Comparison of ENCODE assay signal across 8 cellular contexts in the genomic region with DNA sequence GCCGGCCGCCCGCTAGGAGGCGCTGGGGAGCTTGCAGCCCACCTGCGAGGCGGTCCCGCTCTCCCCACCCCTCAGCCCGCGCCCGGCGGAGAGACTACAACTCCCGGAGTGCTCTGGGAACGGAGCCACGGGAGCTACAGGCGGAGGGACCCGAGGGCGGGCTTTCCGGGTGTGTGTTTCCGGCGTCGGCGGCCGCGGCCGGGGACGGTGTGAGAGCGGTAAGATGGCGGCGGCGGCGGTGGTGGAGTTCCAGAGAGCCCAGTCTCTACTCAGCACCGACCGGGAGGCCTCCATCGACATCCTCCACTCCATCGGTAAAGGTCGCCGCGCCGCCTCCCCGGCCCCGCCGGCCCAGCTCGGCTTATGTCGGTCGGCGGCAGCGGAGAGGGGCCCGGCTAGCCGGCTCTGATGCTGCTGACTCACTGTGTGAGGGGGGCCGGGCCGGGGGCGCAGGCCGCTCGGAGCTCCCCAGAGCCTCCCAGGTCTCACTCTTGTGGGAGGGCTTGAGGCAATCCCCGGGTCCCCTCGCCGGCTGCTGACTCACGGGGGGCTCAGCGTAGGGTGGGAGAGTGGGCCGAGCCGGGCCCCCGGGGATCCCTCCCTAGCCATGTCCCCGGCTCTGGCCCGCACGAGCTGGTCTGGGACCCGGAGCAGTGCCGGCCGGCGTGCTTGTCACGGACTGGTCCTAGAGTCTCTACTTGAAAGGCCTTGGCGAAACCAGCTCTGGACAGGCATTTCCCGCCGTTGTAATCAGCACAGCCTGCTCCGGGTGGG. TPM values are rescaled to one million over a fixed set of nuclear protein-coding genes. Genes with fewer than 3 reads are reported as not detected.
A peak's percentile ranks its signal among the peaks of the same experiment; 100 is the strongest.
DNase-seq lines count a peak whose midpoint lies in the region; ATAC-seq and TF ChIP-seq lines count a peak whose summit lies in the region.

Gene PSMD11 (plus strand): TSS at position 210 of the 774 bp plus-strand sequence. CDS start 14 bp downstream, at position 224.

- H3K4me3 ChIP-seq in KMS-11 (IDR thresholded peaks at IDR 0.05; ENCODE audit: insufficient read depth, low read depth, low read length) (no peak within 1 kb of the TSS), Peyer's patch (peak within 1 kb of the TSS; percentile 89 to 98 (median 98)), muscle layer of duodenum (ENCODE audit: low read depth in 1 of 2, low read length in 2 of 2) (peak within 1 kb of the TSS; percentile 91 to 98)

- H3K27ac ChIP-seq in KMS-11 (peak within 1 kb of the TSS; percentile 87), Peyer's patch (peak within 1 kb of the TSS; percentile 79 to 89 (median 84)), muscle layer of duodenum (ENCODE audit: low read length) (peak within 1 kb of the TSS; percentile 79)

- H3K4me2 ChIP-seq in KMS-11: peak within 1 kb of the TSS; percentile 92

- H3K79me2 ChIP-seq in KMS-11 (ENCODE audit: insufficient read depth, low read depth): peaks cover 51% of the 10 kb centered on the region

- ATAC-seq in GM21723 (IDR thresholded peaks at IDR 0.05; ENCODE audit: unreplicated experiment) (peak; percentile 92), esophagus mucosa (peak; percentile 96)

- H3K27me3 ChIP-seq in KMS-11 (ENCODE audit: insufficient read depth, low read depth): no peaks in the 10 kb centered on the region
- H3K27me3 ChIP-seq in Peyer's patch: no peaks in the 10 kb centered on the region
- H3K27me3 ChIP-seq in muscle layer of duodenum (ENCODE audit: low read depth, low read length): no peaks in the 10 kb centered on the region

- H2AFZ ChIP-seq in KMS-11 (ENCODE audit: low read depth): peak within 1 kb of the TSS; percentile 69

- H3K9ac ChIP-seq in KMS-11: peak within 1 kb of the TSS; percentile 96

- H3K4me1 ChIP-seq in KMS-11 (ENCODE audit: low read depth, poor library complexity, severe bottlenecking) (peaks cover 71% of the 10 kb centered on the region), Peyer's patch (peaks cover 0 to 18% (median 5%) of the 10 kb centered on the region in 4 donors), muscle layer of duodenum (ENCODE audit: control insufficient read depth in 1 of 2, insufficient read depth in 2 of 2, low read length in 2 of 2) (peaks cover 9 to 27% of the 10 kb centered on the region in 2 donors)

- no peaks in the 10 kb centered on the region for H3K9me3 ChIP-seq in Peyer's patch
- no peaks in the 10 kb centered on the region for H3K9me3 ChIP-seq in muscle layer of duodenum (ENCODE audit: control insufficient read depth in 1 of 2, low read length in 2 of 2)

- TF ChIP-seq CTCF in KMS-11 (conservative IDR thresholded peaks at IDR 0.05; ENCODE audit: low read depth, low read length): peak; percentile 23
- peak in 4 of 6 experiments; percentile 79 to 89 (median 86) for TF ChIP-seq CTCF in Peyer's patch (IDR thresholded peaks at IDR 0.05)

- TF ChIP-seq POLR2A in Peyer's patch (IDR thresholded peaks at IDR 0.05): peak; percentile 45 to 65

- DNase-seq in DMS79 treated with DMSO at 0.1 percent for 48 hours (lab: John Stamatoyannopoulos, UW) (peak; percentile 92), Peyer's patch (peak; percentile 97 to 99 (median 98))
- DNase-seq in activated T-cell treated with anti-CD3 and anti-CD28 coated beads, Interleukin-2, amount 50 U/mL, for 48 hours: peak; percentile 100
- DNase-seq in stimulated activated CD8-positive, alpha-beta memory T cell treated with anti-CD3 and anti-CD28 coated beads, Interleukin-7, amount 100 ng/mL, for 4 hours (ENCODE audit: low read depth in 2 of 2): peak; percentile 97 to 99

- peaks cover 17% of the 10 kb centered on the region; the same call in 1 of the 2 replicates for H3K36me3 ChIP-seq in KMS-11 (ENCODE audit: insufficient read depth)
- H3K36me3 ChIP-seq in Peyer's patch: peaks cover 0 to 16% (median 0%) of the 10 kb centered on the region in 3 donors
- peaks cover 13 to 24% of the 10 kb centered on the region in 2 donors for H3K36me3 ChIP-seq in muscle layer of duodenum (ENCODE audit: control insufficient read depth in 1 of 2, insufficient read depth in 2 of 2, low read length in 2 of 2)

- H4K20me1 ChIP-seq in KMS-11 (ENCODE audit: insufficient read depth): peaks cover 15% of the 10 kb centered on the region

RNA-seq across cellular contexts. Expression of gene PSMD11, which starts in this region (rescaled TPM):
- total RNA-seq in Peyer's patch (10 to 100 TPM; 33.2 to 74.3 (median 52.5) TPM), esophagus mucosa (87.0 TPM)
